Comparison of ENCODE assay signal across 10 cellular contexts in genomic region chr4:128776794-128777216, GRCh38. TPM values are rescaled to one million over a fixed set of nuclear protein-coding genes. Genes with fewer than 3 reads are reported as not detected.
DNase-seq lines count a peak whose midpoint lies in the region; ATAC-seq, FAIRE-seq and TF ChIP-seq lines count a peak whose summit lies in the region.
"Had no signal": no experiment of that assay in that cellular context is flagged by ENCODE, and none has a peak within 500 bp of the region (broad histone marks: within the 10 kb centered on the region; RNA-seq: fewer than 3 reads in every experiment).

No MANE protein-coding gene starts in this region.

- H3K4me2 ChIP-seq in A549: peak overlapping the region; percentile 73

- H3K36me3 Mint-ChIP-seq in nephron progenitor cell (ENCODE audit: low read depth): no peaks in the 10 kb centered on the region
- H3K36me3 Mint-ChIP-seq: activated naive CD4-positive, alpha-beta T cell treated with anti-CD3 and anti-CD28 coated beads, Interleukin-2, amount 50 U/mL, for 72 hours had no signal

- TF ChIP-seq CTCF in A549 (IDR thresholded peaks at IDR 0.05) (no peak), left ventricle myocardium inferior (IDR thresholded peaks at IDR 0.05; ENCODE audit: borderline replicate concordance) (no peak), nephron progenitor cell (IDR thresholded peaks at IDR 0.05) (no peak)

- FAIRE-seq in A549 (lab: Jason Lieb, UNC): no peak

- no peak for TF ChIP-seq POLR2A in A549 (IDR thresholded peaks at IDR 0.05; ENCODE audit: low read length)

- peak in 1 of 2 experiments; percentile 18; a peak in 1 of 5 replicates for TF ChIP-seq RAD21 in A549 (conservative IDR thresholded peaks at IDR 0.05 in 1 of 2, IDR thresholded peaks at IDR 0.05 in 1 of 2)

- CTCF ChIA-PET in A549 (lab: Yijun Ruan, JAX): interaction anchor here (0.9 to 2.0 kb wide), 4 partner anchors 33 to 322 kb away, joined by 3 to 6 read pairs (median 4); partner anchors contain the start of gene JADE1

- peaks cover 14% of the 10 kb centered on the region for H3K4me1 Mint-ChIP-seq in nephron progenitor cell

- H3K27me3 ChIP-seq in left ventricle myocardium inferior (ENCODE audit: low read depth): peaks cover 10% of the 10 kb centered on the region
- H3K27me3 ChIP-seq: suprapubic skin had no signal

- peaks cover 12% of the 10 kb centered on the region for H3K27me3 Mint-ChIP-seq in nephron progenitor cell (ENCODE audit: low read depth, poor library complexity)

- H3K9me3 ChIP-seq in A549 (no peaks in the 10 kb centered on the region), left ventricle myocardium inferior (replicated peaks) (no peaks in the 10 kb centered on the region)
- H3K9me3 ChIP-seq: suprapubic skin had no signal

- POLR2A ChIA-PET in A549 (lab: Yijun Ruan, JAX): interaction anchor here (0.8 kb wide), 1 partner anchor 35 kb away, joined by 4 read pairs; no protein-coding TSS in a partner anchor

- peak; percentile 97 to 98 for ATAC-seq in A549
- no peak for ATAC-seq in HG03439 (IDR thresholded peaks at IDR 0.05; ENCODE audit: unreplicated experiment)
- ATAC-seq: activated naive CD4-positive, alpha-beta T cell treated with anti-CD3 and anti-CD28 coated beads, Interleukin-2, amount 50 U/mL, for 72 hours had no signal

- H3K4me3 ChIP-seq in A549 (no peak overlapping the region), left ventricle myocardium inferior (no peak overlapping the region)
- H3K4me3 ChIP-seq: suprapubic skin had no signal

- 3% methylated on average over 3 of the region's 3 CpGs for WGBS in A549 (ENCODE audit: missing lambda C conversion rate)

- H3K27ac Mint-ChIP-seq in nephron progenitor cell: no peak overlapping the region

- TF ChIP-seq EP300 in A549 (IDR thresholded peaks at IDR 0.05): no peak

- intact Hi-C loops in left ventricle myocardium inferior (cut with micrococcal nuclease): no loop called here

- H3K27ac ChIP-seq in A549 (peak overlapping the region; percentile 47 to 86), left ventricle myocardium inferior (replicated peaks) (no peak overlapping the region)
- H3K27ac ChIP-seq: suprapubic skin had no signal

- H3K9me3 Mint-ChIP-seq in nephron progenitor cell: peaks cover 24% of the 10 kb centered on the region
- H3K9me3 Mint-ChIP-seq: activated naive CD4-positive, alpha-beta T cell treated with anti-CD3 and anti-CD28 coated beads, Interleukin-2, amount 50 U/mL, for 72 hours had no signal

- DNase-seq in A549 (ENCODE audit: low read depth in 1 of 2, low spot score in 1 of 2) (peak; percentile 64 to 86), GOT3 (lab: John Stamatoyannopoulos, UW) (peak; percentile 24), SHP77 treated with DMSO at 0.1 percent for 48 hours (lab: John Stamatoyannopoulos, UW) (peak; percentile 31), left ventricle myocardium inferior (peak; percentile 66), nephron progenitor cell (no peak)
- no peak for DNase-seq in activated CD4-positive, alpha-beta T cell treated with anti-CD3 and anti-CD28 coated beads, Interleukin-2, amount 50 U/mL, for 4 hours
- DNase-seq in activated CD8-positive, alpha-beta memory T cell treated with anti-CD3 and anti-CD28 coated beads, Interleukin-2, amount 50 U/mL, for 4 hours: no peak

- H3K4me3 Mint-ChIP-seq in nephron progenitor cell: no peak overlapping the region

- H3K4me1 ChIP-seq in A549 (peaks cover 23% of the 10 kb centered on the region), left ventricle myocardium inferior (peaks cover 6% of the 10 kb centered on the region)
- H3K4me1 ChIP-seq: suprapubic skin had no signal

- no peaks in the 10 kb centered on the region for H3K36me3 ChIP-seq in left ventricle myocardium inferior
- H3K36me3 ChIP-seq: suprapubic skin had no signal

TF ChIP-seq in A549, 52 proteins besides CTCF, POLR2A, EP300 and RAD21:
- 0 out of 5 replicates have a peak, but pooled peaks have one; percentile 28 to 29 for TF ChIP-seq JUN (IDR thresholded peaks at IDR 0.05)
- TF ChIP-seq MAFK (IDR thresholded peaks at IDR 0.05; ENCODE audit: partially characterized antibody): peak; percentile 97
- TF ChIP-seq FOSL2 (IDR thresholded peaks at IDR 0.05): no peak
- peak; percentile 61; the same call in 1 of the 2 replicates for TF ChIP-seq FOSL2 (CRISPR knock-in tag; IDR thresholded peaks at IDR 0.05)
- TF ChIP-seq GATA3 (IDR thresholded peaks at IDR 0.05; ENCODE audit: borderline replicate concordance): peak; percentile 43; the same call in 1 of the 2 replicates
- no peak for TF ChIP-seq POLR2AphosphoS2 (conservative IDR thresholded peaks at IDR 0.05; ENCODE audit: low read length)
- TF ChIP-seq SMC3 (IDR thresholded peaks at IDR 0.05): 0 out of 3 replicates have a peak, but pooled peaks have one; percentile 15
- TF ChIP-seq SREBF2 (IDR thresholded peaks at IDR 0.05): no peak
- TF ChIP-seq CEBPB (IDR thresholded peaks at IDR 0.05): peak in 1 of 2 experiments; percentile 63; a peak in 2 of 4 replicates
- peak; percentile 22; the same call in 1 of the 2 replicates for TF ChIP-seq JUNB (IDR thresholded peaks at IDR 0.05)

RNA-seq across cellular contexts. Expression of gene JADE1, which starts 32.7 kb away (rescaled TPM):
- polyA plus RNA-seq in A549 (2011; rRNA removed): 46.7 and 54.6 TPM in 2 replicates
- polyA plus RNA-seq in A549 (2012; cell fraction: cytosol; rRNA removed): 13.9 and 16.6 TPM in 2 replicates
- 22.4 and 32.8 TPM in 2 replicates for polyA plus RNA-seq in A549 (2012; cell fraction: nucleus; rRNA removed)
- polyA plus RNA-seq in A549 (2017; fragmentation: RNase III; extraction: RNeasy Plus Mini Kit Qiagen cat#74134 plus additional on column Dnase treatment): 21.7 to 25.1 TPM (median 23.7 TPM) in 3 replicates
- polyA minus RNA-seq in A549 (2011; rRNA and poly(A)+ RNA removed): 74.8 and 83.3 TPM in 2 replicates
- total RNA-seq in left ventricle myocardium inferior: 22.1 TPM

Comparison
In these comparisons a context has a peak if more than half of its experiments do, and no peak if none do; other contexts are left out.
1. DNase-seq: peak in A549 (2 of 2), GOT3 (single experiment), SHP77 treated with DMSO at 0.1 percent for 48 hours (single experiment) and left ventricle myocardium inferior (single experiment); none in activated CD4-positive, alpha-beta T cell treated with anti-CD3 and anti-CD28 coated beads, Interleukin-2, amount 50 U/mL, for 4 hours (0 of 2), activated CD8-positive, alpha-beta memory T cell treated with anti-CD3 and anti-CD28 coated beads, Interleukin-2, amount 50 U/mL, for 4 hours (single experiment) and nephron progenitor cell (single experiment).